In the genomic region with DNA sequence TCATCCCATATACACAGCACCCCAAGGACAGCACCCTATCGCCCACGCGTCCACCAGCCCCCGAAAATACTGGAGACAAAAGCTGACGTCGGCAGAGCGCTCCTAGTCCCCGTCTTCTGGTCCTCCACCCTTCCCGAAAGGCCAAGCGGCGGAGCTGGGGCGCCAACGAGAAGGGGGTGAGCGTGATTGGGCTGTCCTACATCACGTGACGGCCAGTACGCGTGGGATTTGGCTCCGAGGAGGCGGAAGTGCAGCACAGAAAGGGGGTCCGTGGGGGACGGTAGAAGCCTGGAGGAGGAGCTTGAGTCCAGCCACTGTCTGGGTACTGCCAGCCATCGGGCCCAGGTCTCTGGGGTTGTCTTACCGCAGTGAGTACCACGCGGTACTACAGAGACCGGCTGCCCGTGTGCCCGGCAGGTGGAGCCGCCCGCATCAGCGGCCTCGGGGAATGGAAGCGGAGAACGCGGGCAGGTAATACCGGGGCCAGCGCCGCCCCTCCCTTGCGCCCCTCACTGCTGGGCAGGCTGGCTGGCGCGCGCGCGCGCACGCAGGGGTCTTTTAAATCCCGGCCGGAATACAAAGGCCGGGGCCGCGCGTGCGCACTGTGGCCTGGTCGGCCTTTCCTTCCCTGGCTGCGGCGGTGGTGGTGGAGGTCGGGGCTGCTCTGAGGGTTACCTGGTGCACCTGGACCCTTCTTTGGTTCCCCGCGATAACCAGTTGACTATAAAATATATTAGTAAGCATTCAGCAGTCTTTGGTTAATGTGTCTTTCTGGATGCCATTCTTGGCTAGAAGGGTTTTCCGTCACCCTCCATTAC, we compare ENCODE assay signal across 8 cellular contexts. TPM values are rescaled to one million over a fixed set of nuclear protein-coding genes. Genes with fewer than 3 reads are reported as not detected.
DNase-seq lines count a peak whose midpoint lies in the region; ATAC-seq and TF ChIP-seq lines count a peak whose summit lies in the region.

Gene TDG, plus strand, starts transcription at position 283 of the 818 bp plus-strand sequence. Its CDS starts 166 bp downstream, at position 449.

- DNase-seq in Ammon's horn (ENCODE audit: low spot score) (peak; percentile 99), NCI-H510A treated with DMSO at 0.1 percent for 48 hours (lab: John Stamatoyannopoulos, UW) (peak; percentile 94), choroid plexus epithelial cell (ENCODE audit: low read depth) (peak; percentile 100), kidney glomerular epithelial cell (lab: John Stamatoyannopoulos, UW) (peak; percentile 95)
- DNase-seq in activated CD4-positive, alpha-beta T cell treated with anti-CD3 and anti-CD28 coated beads for 36 hours = peak; percentile 99
- DNase-seq in stimulated activated CD4-positive, alpha-beta T cell treated with anti-CD3 and anti-CD28 coated beads, Interleukin-1b, Interleukin-23, amount 100 ng/mL, for 1 hour (ENCODE audit: low read depth in 2 of 2) = peak; percentile 81 to 89

- peak within 1 kb of the TSS; percentile 98 for H3K27ac Mint-ChIP-seq in activated CD4-positive, alpha-beta T cell treated with anti-CD3 and anti-CD28 coated beads for 36 hours

- H3K4me3 ChIP-seq in choroid plexus epithelial cell (ENCODE audit: low read depth, low read length) = peak within 1 kb of the TSS; percentile 84

- peak within 1 kb of the TSS; percentile 94 for H3K4me3 Mint-ChIP-seq in activated CD4-positive, alpha-beta T cell treated with anti-CD3 and anti-CD28 coated beads for 36 hours

- TF ChIP-seq POLR2A in GM19193 (IDR thresholded peaks at IDR 0.05; ENCODE audit: extremely low read depth, insufficient read depth, insufficient read length) = peak; percentile 97

- intact Hi-C loops in activated CD4-positive, alpha-beta T cell treated with anti-CD3 and anti-CD28 coated beads for 36 hours (cut with DNase I, micrococcal nuclease) = loop anchor here (1.0 to 10.0 kb wide), 17 partner anchors 8 to 1903 kb away; partner anchors contain the start of genes HCFC2 (in 2 of the 2), HSP90B1 (in 2 of the 2), NFYB (in 2 of the 2) and NT5DC3 (in 2 of the 2)

- H3K9me3 Mint-ChIP-seq in activated CD4-positive, alpha-beta T cell treated with anti-CD3 and anti-CD28 coated beads for 36 hours (ENCODE audit: low read depth) = no peaks in the 10 kb centered on the region

- POLR2A ChIA-PET in activated CD4-positive, alpha-beta T cell treated with anti-CD3 and anti-CD28 coated beads for 36 hours (lab: Charles Lee) = interaction anchor here (0.6 to 4.7 kb wide), 10 partner anchors 9 to 172 kb away, joined by 3 to 50 read pairs (median 6); partner anchors contain the start of genes HCFC2, HSP90B1 and NFYB

- peaks cover 26% of the 10 kb centered on the region for H3K36me3 Mint-ChIP-seq in activated CD4-positive, alpha-beta T cell treated with anti-CD3 and anti-CD28 coated beads for 36 hours (ENCODE audit: low read depth)

- TF ChIP-seq CTCF in choroid plexus epithelial cell (conservative IDR thresholded peaks at IDR 0.05; ENCODE audit: low read depth, low read length) = no peak

- H3K27me3 Mint-ChIP-seq in activated CD4-positive, alpha-beta T cell treated with anti-CD3 and anti-CD28 coated beads for 36 hours = no peaks in the 10 kb centered on the region

- H3K4me1 Mint-ChIP-seq in activated CD4-positive, alpha-beta T cell treated with anti-CD3 and anti-CD28 coated beads for 36 hours = peaks cover 48% of the 10 kb centered on the region

- CTCF ChIA-PET in activated CD4-positive, alpha-beta T cell treated with anti-CD3 and anti-CD28 coated beads for 36 hours (lab: Charles Lee) = interaction anchor here (0.7 to 3.7 kb wide), 14 partner anchors 11 to 927 kb away, joined by 3 to 32 read pairs (median 4); partner anchors contain the start of gene HSP90B1

- peak; percentile 91 for ATAC-seq in HG03439 (IDR thresholded peaks at IDR 0.05; ENCODE audit: unreplicated experiment)
- peak; percentile 94 for ATAC-seq in activated CD4-positive, alpha-beta T cell treated with anti-CD3 and anti-CD28 coated beads for 36 hours

RNA-seq across cellular contexts. Expression of gene TDG, which starts in this region (rescaled TPM):
- 10 to 100 TPM; 35.4 to 37.2 TPM for total RNA-seq in activated CD4-positive, alpha-beta T cell treated with anti-CD3 and anti-CD28 coated beads for 36 hours

Comparison
In these comparisons a context has a peak if more than half of its experiments do, and no peak if none do; other contexts are left out.
1. Peak in every context shown above with its lines: DNase-seq, ATAC-seq and H3K4me3 ChIP-seq.